22 cellular contexts compared by ENCODE assay signal in the genomic region with DNA sequence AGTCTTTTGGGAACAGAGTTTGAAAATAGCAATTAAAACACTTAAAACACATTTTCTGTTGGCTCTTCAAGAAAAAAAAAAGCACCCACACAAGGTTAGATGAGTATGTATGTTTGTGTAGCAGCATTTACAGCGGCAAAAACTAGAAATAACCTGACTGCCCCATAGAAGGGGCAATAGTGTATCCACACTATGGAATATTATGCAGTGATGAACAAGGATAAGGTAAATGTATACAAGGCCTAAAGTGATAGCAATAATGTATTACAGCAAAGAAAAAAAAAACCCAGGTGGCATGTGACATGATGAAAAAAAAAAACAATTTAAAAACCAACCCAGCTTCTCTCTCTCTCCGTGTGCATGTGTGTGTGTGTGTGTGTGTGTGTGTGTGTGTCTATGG.
"Had no signal": no experiment of that assay in that cellular context is flagged by ENCODE, and none has a peak within 500 bp of the region (broad histone marks: within the 10 kb centered on the region; RNA-seq: fewer than 3 reads in every experiment).

No MANE protein-coding gene starts in this region.

- ATAC-seq: foreskin keratinocyte, left colon had no signal

- H3K4me3 ChIP-seq: colonic mucosa, right atrium auricular region, sigmoid colon, skin epidermis, stomach, thoracic aorta had no signal

- H3K4me1 ChIP-seq: colonic mucosa, foreskin keratinocyte had no signal

- H3K27me3 Mint-ChIP-seq: naive B cell had no signal

- DNase-seq: colonic mucosa; dermis blood vessel endothelial cell; endodermal cell; erythroblast; foreskin keratinocyte; head of caudate nucleus; hippocampal formation; left colon; mesendoderm; naive B cell; occipital lobe; sigmoid colon; stimulated activated CD4-positive, alpha-beta T cell treated with anti-CD3 and anti-CD28 coated beads, Interleukin-2, amount 100 ng/mL, for 24 hours; stimulated activated CD4-positive, alpha-beta T cell treated with anti-CD3 and anti-CD28 coated beads, Interleukin-4, amount 100 ng/mL, for 4 hours; stimulated activated naive CD4-positive, alpha-beta T cell; stomach; substantia nigra; trophoblast cell had no signal

- H3K4me1 Mint-ChIP-seq: endodermal cell had no signal

- H3K9me3 ChIP-seq: colonic mucosa, right atrium auricular region, sigmoid colon, stomach, thoracic aorta had no signal

- H3K9me3 Mint-ChIP-seq: naive B cell, nephron had no signal

- H3K27me3 ChIP-seq: colonic mucosa, foreskin keratinocyte, right atrium auricular region, sigmoid colon, stomach had no signal

- H3K27ac Mint-ChIP-seq: nephron had no signal

- H3K27ac ChIP-seq: colonic mucosa, foreskin keratinocyte had no signal

- H3K4me3 Mint-ChIP-seq: endodermal cell, nephron had no signal
